ENCODE assay signal across 17 cellular contexts in the genomic region with DNA sequence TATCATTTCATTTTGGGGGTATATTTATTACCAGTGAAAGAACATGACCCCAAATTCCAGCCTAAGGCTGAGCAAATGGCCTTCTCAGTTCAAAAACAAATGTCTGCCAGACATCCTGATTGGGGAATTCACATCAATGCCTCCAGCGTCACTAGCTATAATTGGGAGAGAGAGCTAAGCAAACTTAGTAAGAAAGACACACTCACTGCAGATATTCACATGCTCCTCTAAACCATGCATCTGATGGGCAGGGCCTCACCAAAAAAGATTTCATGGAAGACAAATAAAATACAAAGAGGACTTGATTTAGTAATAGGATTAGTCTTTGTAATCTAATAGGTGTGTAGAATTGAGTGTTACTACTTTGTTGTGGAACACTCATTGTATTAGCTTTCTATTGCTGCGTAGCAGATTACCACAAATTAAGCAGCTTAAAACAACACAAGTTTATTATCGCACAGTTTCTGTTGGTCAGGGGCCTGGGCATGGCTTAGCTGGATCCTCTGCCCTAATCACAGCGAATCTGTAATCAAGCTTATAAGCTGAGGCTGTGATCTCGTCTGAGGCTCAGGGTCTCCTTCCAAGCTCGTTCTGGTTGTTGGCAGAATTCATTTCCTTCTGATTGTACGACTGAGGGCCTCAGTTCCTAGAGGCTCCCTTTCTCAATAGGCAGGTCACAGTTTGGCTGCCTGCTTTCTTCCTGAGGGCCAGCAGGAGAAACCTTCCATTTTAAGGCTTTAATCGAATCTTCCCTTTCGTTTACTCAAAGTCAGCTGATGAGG.
DNase-seq lines count a peak whose midpoint lies in the region; ATAC-seq and TF ChIP-seq lines count a peak whose summit lies in the region.
"Had no signal": no experiment of that assay in that cellular context is flagged by ENCODE, and none has a peak within 500 bp of the region (broad histone marks: within the 10 kb centered on the region; RNA-seq: fewer than 3 reads in every experiment).

No MANE protein-coding gene starts in this region.

- no peaks in the 10 kb centered on the region for H3K4me1 Mint-ChIP-seq in activated naive CD4-positive, alpha-beta T cell treated with anti-CD3 and anti-CD28 coated beads for 36 hours (ENCODE audit: low read depth)
- H3K4me1 Mint-ChIP-seq: activated B cell treated with CpG ODN at 0.5 μM for 24 hours; B cell; naive thymus-derived CD4-positive, alpha-beta T cell; stimulated activated naive CD8-positive, alpha-beta T cell treated with anti-CD3 and anti-CD28 coated beads, Interleukin-15, amount 100 ng/mL, for 72 hours; T-helper 17 cell had no signal

- peak overlapping the region in 6 of 10 donors; percentile 4 to 67 (median 30) for H3K27ac ChIP-seq in heart right ventricle
- H3K27ac ChIP-seq in transverse colon = peak overlapping the region; percentile 32 to 55 (median 42)
- H3K27ac ChIP-seq: HL-60 had no signal

- H3K9me3 ChIP-seq in heart right ventricle = no peaks in the 10 kb centered on the region
- H3K9me3 ChIP-seq in transverse colon = no peaks in the 10 kb centered on the region

- no peak for TF ChIP-seq EP300 in transverse colon (IDR thresholded peaks at IDR 0.05; ENCODE audit: low read depth)

- DNase-seq in astrocyte of the hippocampus (ENCODE audit: low read depth, low spot score) = peak; percentile 47
- no peak for DNase-seq in heart right ventricle
- DNase-seq in pons (ENCODE audit: low spot score) = peak; percentile 62
- no peak for DNase-seq in transverse colon
- no peak for DNase-seq in activated naive CD4-positive, alpha-beta T cell treated with anti-CD3 and anti-CD28 coated beads for 36 hours
- DNase-seq in H4 (ENCODE audit: low spot score) = no peak
- DNase-seq in NCI-H2029 treated with DMSO at 0.1 percent for 48 hours (lab: John Stamatoyannopoulos, UW) = no peak
- DNase-seq: activated B cell treated with CpG ODN at 0.5 μM for 24 hours; activated CD8-positive, alpha-beta memory T cell treated with anti-CD3 and anti-CD28 coated beads for 24 hours; naive thymus-derived CD4-positive, alpha-beta T cell; NCI-H2081 treated with DMSO at 0.1 percent for 48 hours; retina; stimulated activated naive CD8-positive, alpha-beta T cell treated with anti-CD3 and anti-CD28 coated beads, Interleukin-15, amount 100 ng/mL, for 72 hours; T-helper 17 cell had no signal

- in situ Hi-C loops in transverse colon (cut with MboI; ENCODE audit: low pct_ligation_motif_present in 1 of 4, low pct_unique_long_range_greater_than_20kb in 1 of 4, low sequenced_read_pairs in 3 of 4) = no loop called here

- 51 to 57% methylated on average over 9 of the region's 9 CpGs for WGBS in heart right ventricle, 2 donors
- 56 to 70% methylated on average over 4 to 9 of the region's 9 CpGs for WGBS in transverse colon (ENCODE audit: low coverage in 1 of 2), 2 donors

- no peaks in the 10 kb centered on the region for H3K36me3 Mint-ChIP-seq in activated naive CD4-positive, alpha-beta T cell treated with anti-CD3 and anti-CD28 coated beads for 36 hours (ENCODE audit: low read depth)
- H3K36me3 Mint-ChIP-seq: naive thymus-derived CD4-positive, alpha-beta T cell had no signal

- H3K4me3 Mint-ChIP-seq in activated naive CD4-positive, alpha-beta T cell treated with anti-CD3 and anti-CD28 coated beads for 36 hours = no peak overlapping the region
- H3K4me3 Mint-ChIP-seq: activated B cell treated with CpG ODN at 0.5 μM for 24 hours; B cell; naive thymus-derived CD4-positive, alpha-beta T cell; stimulated activated naive CD8-positive, alpha-beta T cell treated with anti-CD3 and anti-CD28 coated beads, Interleukin-15, amount 100 ng/mL, for 72 hours; T-helper 17 cell had no signal

- H3K27me3 ChIP-seq in heart right ventricle = no peaks in the 10 kb centered on the region
- H3K27me3 ChIP-seq in transverse colon = no peaks in the 10 kb centered on the region

- ATAC-seq in heart right ventricle (peak in 5 of 8 donors; percentile 6 to 48 (median 43)), HG03045 (IDR thresholded peaks at IDR 0.05; ENCODE audit: unreplicated experiment) (no peak)
- ATAC-seq: naive thymus-derived CD4-positive, alpha-beta T cell; stimulated activated naive CD8-positive, alpha-beta T cell treated with anti-CD3 and anti-CD28 coated beads, Interleukin-15, amount 100 ng/mL, for 72 hours; T-helper 17 cell had no signal

- H3K36me3 ChIP-seq in heart right ventricle (peaks cover 0 to 41% (median 14%) of the 10 kb centered on the region in 9 donors), transverse colon (no peaks in the 10 kb centered on the region)

- CTCF ChIA-PET in activated naive CD4-positive, alpha-beta T cell treated with anti-CD3 and anti-CD28 coated beads for 36 hours (lab: Charles Lee) = no interaction called here

- no peak overlapping the region for H3K4me3 ChIP-seq in heart right ventricle
- H3K4me3 ChIP-seq in transverse colon = no peak overlapping the region

- H3K27me3 Mint-ChIP-seq in activated naive CD4-positive, alpha-beta T cell treated with anti-CD3 and anti-CD28 coated beads for 36 hours (ENCODE audit: low read depth) = no peaks in the 10 kb centered on the region
- H3K27me3 Mint-ChIP-seq: activated B cell treated with CpG ODN at 0.5 μM for 24 hours; naive thymus-derived CD4-positive, alpha-beta T cell; stimulated activated naive CD8-positive, alpha-beta T cell treated with anti-CD3 and anti-CD28 coated beads, Interleukin-15, amount 100 ng/mL, for 72 hours; T-helper 17 cell had no signal

- no peak overlapping the region for H3K27ac Mint-ChIP-seq in activated naive CD4-positive, alpha-beta T cell treated with anti-CD3 and anti-CD28 coated beads for 36 hours
- H3K27ac Mint-ChIP-seq: activated B cell treated with CpG ODN at 0.5 μM for 24 hours; B cell; naive thymus-derived CD4-positive, alpha-beta T cell; stimulated activated naive CD8-positive, alpha-beta T cell treated with anti-CD3 and anti-CD28 coated beads, Interleukin-15, amount 100 ng/mL, for 72 hours; T-helper 17 cell had no signal

- intact Hi-C loops in heart right ventricle (cut with DNase I) = no loop called here
- intact Hi-C loops in transverse colon (cut with DNase I; ENCODE audit: low total_unique reads) = no loop called here
- intact Hi-C loops in activated naive CD4-positive, alpha-beta T cell treated with anti-CD3 and anti-CD28 coated beads for 36 hours (cut with micrococcal nuclease) = no loop called here

- no peaks in the 10 kb centered on the region for H3K9me3 Mint-ChIP-seq in activated naive CD4-positive, alpha-beta T cell treated with anti-CD3 and anti-CD28 coated beads for 36 hours
- H3K9me3 Mint-ChIP-seq: activated B cell treated with CpG ODN at 0.5 μM for 24 hours; stimulated activated naive CD8-positive, alpha-beta T cell treated with anti-CD3 and anti-CD28 coated beads, Interleukin-15, amount 100 ng/mL, for 72 hours had no signal

- TF ChIP-seq CTCF in heart right ventricle (IDR thresholded peaks at IDR 0.05) = no peak
- no peak for TF ChIP-seq CTCF in transverse colon (IDR thresholded peaks at IDR 0.05)

- TF ChIP-seq POLR2A in transverse colon (IDR thresholded peaks at IDR 0.05) = no peak

- peaks cover 3 to 64% (median 41%) of the 10 kb centered on the region in 9 donors for H3K4me1 ChIP-seq in heart right ventricle
- peaks cover 0 to 38% (median 3%) of the 10 kb centered on the region in 4 donors for H3K4me1 ChIP-seq in transverse colon

Comparison
In these comparisons a context has a peak if more than half of its experiments do, and no peak if none do; other contexts are left out.
1. DNase-seq: peak in astrocyte of the hippocampus (single experiment) and pons (single experiment); none in heart right ventricle (0 of 2), transverse colon (single experiment), activated naive CD4-positive, alpha-beta T cell treated with anti-CD3 and anti-CD28 coated beads for 36 hours (single experiment), H4 (single experiment) and NCI-H2029 treated with DMSO at 0.1 percent for 48 hours (single experiment).